ENCODE assay signal across 10 cellular contexts in genomic region chr6:157550114-157550989, GRCh38.
DNase-seq lines count a peak whose midpoint lies in the region; ATAC-seq and TF ChIP-seq lines count a peak whose summit lies in the region.
"Had no signal": no experiment of that assay in that cellular context is flagged by ENCODE, and none has a peak within 500 bp of the region (broad histone marks: within the 10 kb centered on the region; RNA-seq: fewer than 3 reads in every experiment).

No MANE protein-coding gene starts in this region.

- no peak overlapping the region for H3K4me3 Mint-ChIP-seq in activated CD4-positive, alpha-beta T cell treated with anti-CD3 and anti-CD28 coated beads for 36 hours
- H3K4me3 Mint-ChIP-seq in activated naive CD8-positive, alpha-beta T cell, result peak overlapping the region; percentile 14
- H3K4me3 Mint-ChIP-seq in chondrocyte (ENCODE audit: unreplicated experiment), result no peak overlapping the region

- no peaks in the 10 kb centered on the region for H3K79me2 ChIP-seq in SK-N-SH (ENCODE audit: insufficient read depth)

- H3K27me3 Mint-ChIP-seq in activated CD4-positive, alpha-beta T cell treated with anti-CD3 and anti-CD28 coated beads for 36 hours, result peaks cover 2% of the 10 kb centered on the region
- H3K27me3 Mint-ChIP-seq in activated naive CD8-positive, alpha-beta T cell, result no peaks in the 10 kb centered on the region
- H3K27me3 Mint-ChIP-seq in chondrocyte (ENCODE audit: low read depth), result peaks cover 2% of the 10 kb centered on the region

- H2AFZ ChIP-seq in SK-N-SH (ENCODE audit: low read depth), result no peak overlapping the region
- H2AFZ ChIP-seq: parathyroid adenoma had no signal

- CTCF ChIA-PET in activated CD4-positive, alpha-beta T cell treated with anti-CD3 and anti-CD28 coated beads for 36 hours (lab: Charles Lee), result interaction anchor here (0.6 kb wide), 2 partner anchors 17 to 26 kb away, joined by 3 read pairs; no protein-coding TSS in a partner anchor
- CTCF ChIA-PET in SK-N-SH (lab: Yijun Ruan, JAX), result interaction anchor here (1.2 kb wide), 1 partner anchor 13 kb away, joined by 3 read pairs; no protein-coding TSS in a partner anchor

- peak; percentile 74 for ATAC-seq in activated CD4-positive, alpha-beta T cell treated with anti-CD3 and anti-CD28 coated beads for 36 hours
- peak; percentile 57 for ATAC-seq in HG03378 (IDR thresholded peaks at IDR 0.05; ENCODE audit: unreplicated experiment)
- ATAC-seq: Panc1 had no signal

- TF ChIP-seq CTCF in SK-N-SH (IDR thresholded peaks at IDR 0.05) (no peak), chondrocyte (IDR thresholded peaks at IDR 0.05) (no peak)

- H3K27ac Mint-ChIP-seq in activated CD4-positive, alpha-beta T cell treated with anti-CD3 and anti-CD28 coated beads for 36 hours, result peak overlapping the region; percentile 52
- peak overlapping the region; percentile 61 for H3K27ac Mint-ChIP-seq in activated naive CD8-positive, alpha-beta T cell
- no peak overlapping the region for H3K27ac Mint-ChIP-seq in chondrocyte (ENCODE audit: unreplicated experiment)

- WGBS in SK-N-SH (ENCODE audit: low lambda C conversion rate), result 82% methylated on average over 8 of the region's 12 CpGs

- H3K4me1 ChIP-seq in SK-N-SH (ENCODE audit: control insufficient read depth in 1 of 2, insufficient read depth in 2 of 2, low read depth in 1 of 2, low read length in 1 of 2), result no peaks in the 10 kb centered on the region; a peak in 1 of 4 replicates
- H3K4me1 ChIP-seq: parathyroid adenoma had no signal

- peak; percentile 63 for DNase-seq in activated CD4-positive, alpha-beta T cell treated with anti-CD3 and anti-CD28 coated beads for 36 hours
- DNase-seq in activated CD4-positive, alpha-beta T cell treated with anti-CD3 and anti-CD28 coated beads, Interleukin-2, amount 50 U/mL, for 4 hours, result no peak
- DNase-seq in stimulated activated CD8-positive, alpha-beta memory T cell treated with anti-CD3 and anti-CD28 coated beads, Interleukin-15, amount 100 ng/mL, for 4 hours (ENCODE audit: low read depth in 2 of 2), result peak; percentile 11 to 14
- no peak for DNase-seq in SK-N-SH
- no peak for DNase-seq in Kasumi-1 (lab: John Stamatoyannopoulos, UW)
- no peak for DNase-seq in chondrocyte (ENCODE audit: low spot score)

- peaks cover 2% of the 10 kb centered on the region for H3K36me3 Mint-ChIP-seq in activated CD4-positive, alpha-beta T cell treated with anti-CD3 and anti-CD28 coated beads for 36 hours (ENCODE audit: low read depth)
- H3K36me3 Mint-ChIP-seq in activated naive CD8-positive, alpha-beta T cell, result peaks cover 2% of the 10 kb centered on the region
- H3K36me3 Mint-ChIP-seq in chondrocyte (ENCODE audit: low read depth), result peaks cover 2% of the 10 kb centered on the region

- no peaks in the 10 kb centered on the region for H3K9me3 Mint-ChIP-seq in activated CD4-positive, alpha-beta T cell treated with anti-CD3 and anti-CD28 coated beads for 36 hours (ENCODE audit: low read depth)
- no peaks in the 10 kb centered on the region for H3K9me3 Mint-ChIP-seq in activated naive CD8-positive, alpha-beta T cell (ENCODE audit: low read depth)
- H3K9me3 Mint-ChIP-seq in chondrocyte (ENCODE audit: low read depth), result no peaks in the 10 kb centered on the region

- no peak overlapping the region for H3K4me3 ChIP-seq in SK-N-SH (ENCODE audit: low read depth in 2 of 2, low read length in 1 of 2)

- no peaks in the 10 kb centered on the region for H3F3A ChIP-seq in SK-N-SH (replicated peaks; ENCODE audit: insufficient read depth)

- no peaks in the 10 kb centered on the region for H3K27me3 ChIP-seq in SK-N-SH (ENCODE audit: insufficient read depth)

- intact Hi-C loops in activated CD4-positive, alpha-beta T cell treated with anti-CD3 and anti-CD28 coated beads for 36 hours (cut with DNase I, micrococcal nuclease), result no loop called here

- H4K20me1 ChIP-seq in SK-N-SH (ENCODE audit: insufficient read depth), result no peaks in the 10 kb centered on the region

- no peak for TF ChIP-seq RAD21 in SK-N-SH (IDR thresholded peaks at IDR 0.05; ENCODE audit: low read length)

- H3K9me2 ChIP-seq in SK-N-SH, result no peaks in the 10 kb centered on the region

- H3K9me3 ChIP-seq in SK-N-SH, result no peaks in the 10 kb centered on the region

- H3K36me3 ChIP-seq in SK-N-SH (replicated peaks in 1 of 2; ENCODE audit: control insufficient read depth in 1 of 2, insufficient read depth in 2 of 2, low read length in 1 of 2), result no peaks in the 10 kb centered on the region

- peaks cover 22% of the 10 kb centered on the region for H3K4me1 Mint-ChIP-seq in activated CD4-positive, alpha-beta T cell treated with anti-CD3 and anti-CD28 coated beads for 36 hours
- peaks cover 24% of the 10 kb centered on the region for H3K4me1 Mint-ChIP-seq in activated naive CD8-positive, alpha-beta T cell (ENCODE audit: low read depth)
- H3K4me1 Mint-ChIP-seq in chondrocyte (ENCODE audit: low read depth), result no peaks in the 10 kb centered on the region

- no peak overlapping the region for H3K4me2 ChIP-seq in SK-N-SH

- POLR2A ChIA-PET in activated CD4-positive, alpha-beta T cell treated with anti-CD3 and anti-CD28 coated beads for 36 hours (lab: Charles Lee), result no interaction called here
- POLR2A ChIA-PET in SK-N-SH (lab: Yijun Ruan, JAX), result no interaction called here

- no peak overlapping the region for H3K27ac ChIP-seq in SK-N-SH (ENCODE audit: low read depth in 2 of 2, low read length in 1 of 2)
- H3K27ac ChIP-seq: parathyroid adenoma had no signal

- no peak for TF ChIP-seq EP300 in SK-N-SH (IDR thresholded peaks at IDR 0.05; ENCODE audit: borderline replicate concordance in 1 of 2, low read depth in 1 of 2, low read length in 1 of 2)

- H3K9ac ChIP-seq in SK-N-SH, result no peak overlapping the region
- H3K9ac ChIP-seq: parathyroid adenoma had no signal

TF ChIP-seq in SK-N-SH, 30 proteins besides CTCF, POLR2A, EP300 and RAD21:
- TF ChIP-seq EZH2phosphoT487 (IDR thresholded peaks at IDR 0.05; ENCODE audit: borderline replicate concordance, low read depth) (no peak), USF2 (IDR thresholded peaks at IDR 0.05; ENCODE audit: borderline replicate concordance, low read depth, low read length) (no peak), FOSL2 (IDR thresholded peaks at IDR 0.05; ENCODE audit: borderline replicate concordance, low read depth) (no peak), NFIC (IDR thresholded peaks at IDR 0.05; ENCODE audit: borderline replicate concordance) (no peak), MAX (IDR thresholded peaks at IDR 0.05; ENCODE audit: low read depth) (no peak), POLR2AphosphoS5 (IDR thresholded peaks at IDR 0.05; ENCODE audit: low read depth, low read length) (no peak), YY1 (IDR thresholded peaks at IDR 0.05; ENCODE audit: low read depth) (no peak)
TF ChIP-seq in SK-N-SH: peak in this region for 0.

Comparison
In these comparisons a context has a peak if more than half of its experiments do, and no peak if none do; other contexts are left out.
1. DNase-seq: peak in activated CD4-positive, alpha-beta T cell treated with anti-CD3 and anti-CD28 coated beads for 36 hours (single experiment) and stimulated activated CD8-positive, alpha-beta memory T cell treated with anti-CD3 and anti-CD28 coated beads, Interleukin-15, amount 100 ng/mL, for 4 hours (2 of 2); none in activated CD4-positive, alpha-beta T cell treated with anti-CD3 and anti-CD28 coated beads, Interleukin-2, amount 50 U/mL, for 4 hours (0 of 2), SK-N-SH (single experiment), Kasumi-1 (0 of 2) and chondrocyte (single experiment).